ENCODE assay signal across 11 cellular contexts in genomic region chr4:168451331-168451730, GRCh38. TPM values are rescaled to one million over a fixed set of nuclear protein-coding genes. Genes with fewer than 3 reads are reported as not detected.
DNase-seq lines count a peak whose midpoint lies in the region; ATAC-seq and TF ChIP-seq lines count a peak whose summit lies in the region.
"Had no signal": no experiment of that assay in that cellular context is flagged by ENCODE, and none has a peak within 500 bp of the region (broad histone marks: within the 10 kb centered on the region; RNA-seq: fewer than 3 reads in every experiment).

No MANE protein-coding gene starts in this region.

- peak overlapping the region; percentile 55 for H3K27ac ChIP-seq in brain microvascular endothelial cell
- H3K27ac ChIP-seq: BLaER1, RWPE1 had no signal

- peak overlapping the region; percentile 20 to 62 for H3K27ac Mint-ChIP-seq in activated naive CD4-positive, alpha-beta T cell treated with anti-CD3 and anti-CD28 coated beads, Interleukin-2, amount 50 U/mL, for 72 hours

- H3K9me3 Mint-ChIP-seq in activated naive CD4-positive, alpha-beta T cell treated with anti-CD3 and anti-CD28 coated beads, Interleukin-2, amount 50 U/mL, for 72 hours, result peaks cover 0 to 3% of the 10 kb centered on the region in 2 donors

- TF ChIP-seq CTCF in brain microvascular endothelial cell (IDR thresholded peaks at IDR 0.05; ENCODE audit: low read depth, low read length, missing control alignments), result no peak

- in situ Hi-C loops in brain microvascular endothelial cell (cut with HindIII; ENCODE audit: low pct_ligation_motif_present, low sequenced_read_pairs), result no loop called here

- no peaks in the 10 kb centered on the region for H3K27me3 ChIP-seq in brain microvascular endothelial cell (replicated peaks)
- H3K27me3 ChIP-seq: BLaER1 had no signal

- H3K4me3 ChIP-seq in brain microvascular endothelial cell (ENCODE audit: low read depth, low read length), result no peak overlapping the region
- H3K4me3 ChIP-seq: BLaER1 had no signal

- peaks cover 10 to 22% of the 10 kb centered on the region in 2 donors for H3K36me3 Mint-ChIP-seq in activated naive CD4-positive, alpha-beta T cell treated with anti-CD3 and anti-CD28 coated beads, Interleukin-2, amount 50 U/mL, for 72 hours

- H3K36me3 ChIP-seq in brain microvascular endothelial cell (replicated peaks), result peaks cover 2% of the 10 kb centered on the region
- H3K36me3 ChIP-seq: BLaER1 had no signal

- DNase-seq in activated naive CD4-positive, alpha-beta T cell treated with anti-CD3 and anti-CD28 coated beads, Interleukin-2, amount 50 U/mL, for 72 hours (ENCODE audit: low spot score in 2 of 2), result no peak
- no peak for DNase-seq in activated naive CD4-positive, alpha-beta T cell (lab: John Stamatoyannopoulos, UW)
- no peak for DNase-seq in brain microvascular endothelial cell
- no peak for DNase-seq in stimulated activated CD4-positive, alpha-beta T cell treated with anti-CD3 and anti-CD28 coated beads, Interleukin-4, amount 100 ng/mL, for 1 hour
- DNase-seq: NCI-H1092 had no signal

- peak; percentile 59 to 61 for ATAC-seq in activated naive CD4-positive, alpha-beta T cell treated with anti-CD3 and anti-CD28 coated beads, Interleukin-2, amount 50 U/mL, for 72 hours
- ATAC-seq in HG03280 (IDR thresholded peaks at IDR 0.05; ENCODE audit: unreplicated experiment) (peak; percentile 25), GM21367 (IDR thresholded peaks at IDR 0.05; ENCODE audit: unreplicated experiment) (no peak), GM21529 (IDR thresholded peaks at IDR 0.05; ENCODE audit: unreplicated experiment) (no peak), GM21447 (IDR thresholded peaks at IDR 0.05; ENCODE audit: unreplicated experiment) (no peak)

RNA-seq across cellular contexts. Expression of gene DDX60L, which starts 29.0 kb away (rescaled TPM):
- 1 to 10 TPM; 4.5 to 8.7 TPM for total RNA-seq in activated naive CD4-positive, alpha-beta T cell treated with anti-CD3 and anti-CD28 coated beads, Interleukin-2, amount 50 U/mL, for 72 hours

RNA-seq across cellular contexts. Expression of gene PALLD, which starts 45.5 kb away (rescaled TPM):
- 10 to 100 TPM in 1 of 2 donors, 1 to 10 TPM in 1; 2.8 to 30.1 TPM for total RNA-seq in activated naive CD4-positive, alpha-beta T cell treated with anti-CD3 and anti-CD28 coated beads, Interleukin-2, amount 50 U/mL, for 72 hours

Comparison
In these comparisons a context has a peak if more than half of its experiments do, and no peak if none do; other contexts are left out.
1. ATAC-seq: peak in activated naive CD4-positive, alpha-beta T cell treated with anti-CD3 and anti-CD28 coated beads, Interleukin-2, amount 50 U/mL, for 72 hours (2 of 2) and HG03280 (single experiment); none in GM21367 (single experiment), GM21529 (single experiment) and GM21447 (single experiment).